Comparison of ENCODE assay signal across 18 cellular contexts in genomic region chr9:5971740-5972139, GRCh38. TPM values are rescaled to one million over a fixed set of nuclear protein-coding genes. Genes with fewer than 3 reads are reported as not detected.
DNase-seq lines count a peak whose midpoint lies in the region; ATAC-seq, FAIRE-seq and TF ChIP-seq lines count a peak whose summit lies in the region.
"Had no signal": no experiment of that assay in that cellular context is flagged by ENCODE, and none has a peak within 500 bp of the region (broad histone marks: within the 10 kb centered on the region; RNA-seq: fewer than 3 reads in every experiment).

No MANE protein-coding gene starts in this region.

- no peaks in the 10 kb centered on the region for H3K9me3 ChIP-seq in MG63

- FAIRE-seq in H54 (lab: Jason Lieb, UNC): peak; percentile 88
- FAIRE-seq: K562, kidney, urothelium cell line had no signal

- DNase-seq in H54 (ENCODE audit: insufficient read length, low spot score) (peak; percentile 5), RWPE1 (ENCODE audit: low spot score) (peak; percentile 20), choroid plexus epithelial cell (ENCODE audit: low read depth) (peak; percentile 55), skeletal muscle cell (ENCODE audit: low read depth) (peak; percentile 1), MG63 (no peak)
- DNase-seq: activated gamma-delta T cell treated with Interleukin-2 at 50 U/mL for 16 hours; CD4-positive, CD25-positive, alpha-beta regulatory T cell; kidney; NCI-H1436; NCI-H446; nucleus accumbens; stimulated activated naive CD4-positive, alpha-beta T cell had no signal

- no peak for ATAC-seq in HG02571 (IDR thresholded peaks at IDR 0.05; ENCODE audit: unreplicated experiment)
- no peak for ATAC-seq in HG02588 (IDR thresholded peaks at IDR 0.05; ENCODE audit: unreplicated experiment)
- ATAC-seq: K562 had no signal

- POLR2A ChIA-PET in RWPE1 (lab: Yijun Ruan, JAX; ENCODE audit: low non-redundant PET): no interaction called here

- H3K27ac ChIP-seq in RWPE1: no peak overlapping the region
- H3K27ac ChIP-seq: cardiac muscle cell, skin epidermis had no signal

- H3K4me3 ChIP-seq in choroid plexus epithelial cell (ENCODE audit: low read depth, low read length) (no peak overlapping the region), skeletal muscle cell (ENCODE audit: low read depth, low read length) (no peak overlapping the region), MG63 (no peak overlapping the region)
- H3K4me3 ChIP-seq: cardiac muscle cell, K562, skin epidermis had no signal

- no peak for TF ChIP-seq POLR2A in H54 (IDR thresholded peaks at IDR 0.05; ENCODE audit: low read depth, low read length)

- CTCF ChIA-PET in RWPE1 (lab: Yijun Ruan, JAX): no interaction called here

- H3K27me3 ChIP-seq in MG63: no peaks in the 10 kb centered on the region
- H3K27me3 ChIP-seq: cardiac muscle cell had no signal

- H3K36me3 ChIP-seq in MG63: no peaks in the 10 kb centered on the region

- TF ChIP-seq CTCF in RWPE1 (conservative IDR thresholded peaks at IDR 0.05; ENCODE audit: low read depth): no peak
- TF ChIP-seq CTCF in choroid plexus epithelial cell (conservative IDR thresholded peaks at IDR 0.05; ENCODE audit: low read depth, low read length): no peak

RNA-seq across cellular contexts. Expression of gene RANBP6, which starts 43.7 kb away (rescaled TPM):
- total RNA-seq in MG63 (2014; rRNA removed; shearing (Covaris generic); ENCODE audit: low replicate concordance): 1.7 and 3.3 TPM in 2 replicates
